ENCODE assay signal across 36 cellular contexts in the genomic region with DNA sequence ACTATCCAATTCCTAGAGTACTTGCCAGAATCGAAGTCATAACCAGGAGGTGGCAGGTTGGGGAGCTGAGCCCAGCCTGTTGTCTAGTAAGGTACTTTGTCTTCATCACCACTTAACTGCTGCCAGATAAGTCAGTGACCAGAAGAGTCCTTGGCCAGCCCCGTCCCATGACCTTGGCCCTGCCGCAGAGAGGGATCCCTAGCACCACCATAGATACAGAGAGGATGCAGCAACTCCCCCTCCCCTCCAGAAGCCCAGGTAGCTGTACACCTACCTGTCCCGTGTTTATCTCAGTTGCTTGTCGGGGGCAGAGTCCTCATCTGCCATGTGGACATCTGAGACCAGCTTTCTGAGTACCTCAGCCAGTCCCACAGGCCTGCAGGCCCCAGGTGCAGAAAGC.
A peak's percentile ranks its signal among the peaks of the same experiment; 100 is the strongest.
DNase-seq lines count a peak whose midpoint lies in the region; ATAC-seq, FAIRE-seq and TF ChIP-seq lines count a peak whose summit lies in the region.
"Had no signal": no experiment of that assay in that cellular context is flagged by ENCODE, and none has a peak within 500 bp of the region (broad histone marks: within the 10 kb centered on the region; RNA-seq: fewer than 3 reads in every experiment).

No MANE protein-coding gene starts in this region.

- H2BK5ac ChIP-seq in neuronal stem cell (ENCODE audit: low read length) = no peak overlapping the region

- no peak for ATAC-seq in foreskin keratinocyte
- ATAC-seq: A549; CD8-positive, alpha-beta T cell had no signal

- peak overlapping the region; percentile 60 for H3K9ac ChIP-seq in neuronal stem cell (ENCODE audit: low read depth, low read length, poor library complexity)
- H3K9ac ChIP-seq: BLaER1; BLaER1 treated with 17β-estradiol and CSF1 and Interleukin-3, amounts not matched to agents 10 nM and 100 nM had no signal

- no peak for TF ChIP-seq CTCF in RWPE1 (conservative IDR thresholded peaks at IDR 0.05; ENCODE audit: low read depth)
- TF ChIP-seq CTCF in nephron progenitor cell (IDR thresholded peaks at IDR 0.05) = no peak
- no peak for TF ChIP-seq CTCF in HFFc6 (IDR thresholded peaks at IDR 0.05)
- TF ChIP-seq CTCF in foreskin keratinocyte (conservative IDR thresholded peaks at IDR 0.05) = no peak

- H3K4me1 Mint-ChIP-seq in nephron progenitor cell = no peaks in the 10 kb centered on the region
- H3K4me1 Mint-ChIP-seq in HFFc6 (ENCODE audit: low read depth) = no peaks in the 10 kb centered on the region
- H3K4me1 Mint-ChIP-seq: B cell; CD14-positive monocyte; CD4-positive, alpha-beta memory T cell; CD4-positive, CD25-positive, alpha-beta regulatory T cell; CD8-positive, alpha-beta memory T cell had no signal

- no peaks in the 10 kb centered on the region for H3K36me3 Mint-ChIP-seq in nephron progenitor cell (ENCODE audit: low read depth)
- H3K36me3 Mint-ChIP-seq in HFFc6 (ENCODE audit: low read depth) = no peaks in the 10 kb centered on the region
- H3K36me3 Mint-ChIP-seq: CD14-positive monocyte; CD4-positive, CD25-positive, alpha-beta regulatory T cell; CD8-positive, alpha-beta T cell had no signal

- no peak for TF ChIP-seq POLR2A in GM12892 (IDR thresholded peaks at IDR 0.05; ENCODE audit: low read depth, low read length)

- no peaks in the 10 kb centered on the region for H3K27me3 ChIP-seq in neuronal stem cell (ENCODE audit: control insufficient read depth in 3 of 3, insufficient read depth in 3 of 3, low read depth in 1 of 3, low read length in 3 of 3)
- H3K27me3 ChIP-seq in foreskin keratinocyte = no peaks in the 10 kb centered on the region
- H3K27me3 ChIP-seq: BE2C; BLaER1; BLaER1 treated with 17β-estradiol and CSF1 and Interleukin-3, amounts not matched to agents 10 nM and 100 nM had no signal

- no peak for DNase-seq in GM12892 (ENCODE audit: insufficient read length)
- no peak for DNase-seq in RWPE1 (ENCODE audit: low spot score)
- DNase-seq in nephron progenitor cell = no peak
- no peak for DNase-seq in neuronal stem cell (ENCODE audit: low spot score)
- no peak for DNase-seq in RPMI8226
- DNase-seq in AML-193 (lab: John Stamatoyannopoulos, UW) = no peak
- no peak for DNase-seq in HFFc6
- DNase-seq in foreskin keratinocyte = no peak
- DNase-seq: 8988T; ACHN; BE2C; C1 segment of cervical spinal cord; Caco-2; Calu3; CD4-positive, alpha-beta memory T cell; CD4-positive, alpha-beta T cell; CD4-positive, CD25-positive, alpha-beta regulatory T cell; CD8-positive, alpha-beta memory T cell; CD8-positive, alpha-beta T cell; COR-L47; DMS 273 treated with DMSO at 0.1 percent for 48 hours; DMS153; DMS53; DMS79; DMS79 treated with DMSO at 0.1 percent for 48 hours; DND-41; EL had no signal

- H3K27ac Mint-ChIP-seq in nephron progenitor cell = peak overlapping the region; percentile 29
- H3K27ac Mint-ChIP-seq in HFFc6 = no peak overlapping the region
- H3K27ac Mint-ChIP-seq: B cell; CD14-positive monocyte; CD4-positive, alpha-beta memory T cell; CD4-positive, alpha-beta T cell; CD4-positive, CD25-positive, alpha-beta regulatory T cell; CD8-positive, alpha-beta memory T cell; CD8-positive, alpha-beta T cell had no signal

- no peak overlapping the region for H2AFZ ChIP-seq in neuronal stem cell (ENCODE audit: low read length)

- no peak overlapping the region for H3K4me2 ChIP-seq in neuronal stem cell (ENCODE audit: insufficient read depth, low read length, poor library complexity, severe bottlenecking)
- H3K4me2 ChIP-seq: A549; BLaER1; BLaER1 treated with 17β-estradiol and CSF1 and Interleukin-3, amounts not matched to agents 10 nM and 100 nM had no signal

- POLR2A ChIA-PET in RWPE1 (lab: Yijun Ruan, JAX; ENCODE audit: low non-redundant PET) = no interaction called here

- H3K9me3 Mint-ChIP-seq in nephron progenitor cell (no peaks in the 10 kb centered on the region), HFFc6 (peaks cover 43% of the 10 kb centered on the region)
- H3K9me3 Mint-ChIP-seq: CD4-positive, alpha-beta T cell had no signal

- no peak overlapping the region for H3K4me3 Mint-ChIP-seq in nephron progenitor cell
- H3K4me3 Mint-ChIP-seq in HFFc6 = no peak overlapping the region
- H3K4me3 Mint-ChIP-seq: B cell; CD14-positive monocyte; CD4-positive, alpha-beta memory T cell; CD4-positive, alpha-beta T cell; CD4-positive, CD25-positive, alpha-beta regulatory T cell; CD8-positive, alpha-beta memory T cell; CD8-positive, alpha-beta T cell had no signal

- H4K8ac ChIP-seq in neuronal stem cell (ENCODE audit: low read depth, low read length) = no peak overlapping the region

- no peaks in the 10 kb centered on the region for H3K36me3 ChIP-seq in neuronal stem cell (replicated peaks in 1 of 2; ENCODE audit: control insufficient read depth in 2 of 2, insufficient read depth in 2 of 2, low read length in 2 of 2)
- H3K36me3 ChIP-seq: BE2C; BLaER1; BLaER1 treated with 17β-estradiol and CSF1 and Interleukin-3, amounts not matched to agents 10 nM and 100 nM had no signal

- no peak overlapping the region for H2BK15ac ChIP-seq in neuronal stem cell (ENCODE audit: low read length)

- H2AK5ac ChIP-seq in neuronal stem cell (ENCODE audit: low read depth, low read length) = no peak overlapping the region

- CTCF ChIA-PET in RWPE1 (lab: Yijun Ruan, JAX) = interaction anchor here (0.6 to 0.7 kb wide), 2 partner anchors 245 to 933 kb away, joined by 3 to 4 read pairs; no protein-coding TSS in a partner anchor

- H3K14ac ChIP-seq in neuronal stem cell (ENCODE audit: low read length) = no peak overlapping the region

- no peak overlapping the region for H4K91ac ChIP-seq in neuronal stem cell (ENCODE audit: low read depth, low read length, poor library complexity)

- no peak overlapping the region for H3K4me3 ChIP-seq in neuronal stem cell (ENCODE audit: low read length in 2 of 2)
- H3K4me3 ChIP-seq: A549; BLaER1; BLaER1 treated with 17β-estradiol and CSF1 and Interleukin-3, amounts not matched to agents 10 nM and 100 nM had no signal

- H2BK120ac ChIP-seq in neuronal stem cell (ENCODE audit: low read depth, low read length) = no peak overlapping the region

- H3K4me1 ChIP-seq in neuronal stem cell (ENCODE audit: control insufficient read depth in 2 of 2, insufficient read depth in 1 of 2, low read depth in 1 of 2, low read length in 2 of 2) = no peaks in the 10 kb centered on the region
- H3K4me1 ChIP-seq in foreskin keratinocyte = no peaks in the 10 kb centered on the region
- H3K4me1 ChIP-seq: A549; BE2C; BLaER1; BLaER1 treated with 17β-estradiol and CSF1 and Interleukin-3, amounts not matched to agents 10 nM and 100 nM; Caco-2 had no signal

- no peaks in the 10 kb centered on the region for H3K79me1 ChIP-seq in neuronal stem cell (ENCODE audit: low read depth, low read length)

- H3K27me3 Mint-ChIP-seq in nephron progenitor cell (ENCODE audit: low read depth, poor library complexity) (peaks cover 5% of the 10 kb centered on the region), HFFc6 (ENCODE audit: insufficient read depth) (peaks cover 3% of the 10 kb centered on the region; the same call in 1 of the 2 replicates)
- H3K27me3 Mint-ChIP-seq: CD4-positive, alpha-beta memory T cell; CD4-positive, alpha-beta T cell; CD8-positive, alpha-beta memory T cell had no signal

- WGBS in neuronal stem cell (ENCODE audit: extremely low coverage in 2 of 2, insufficient read length in 2 of 2, insufficient replicate concordance in 1 of 2), 2 donors = no CpG with 5 or more reads among the region's 5 CpGs

- no peak overlapping the region for H3K23ac ChIP-seq in neuronal stem cell (ENCODE audit: low read depth, low read length, poor library complexity)

- peak overlapping the region; percentile 57 for H3K18ac ChIP-seq in neuronal stem cell (ENCODE audit: low read length)

- FAIRE-seq in GM12892 (lab: Jason Lieb, UNC) = peak; percentile 38
- FAIRE-seq: A204.1, A549, D721Med had no signal

- no peak overlapping the region for H3K4ac ChIP-seq in neuronal stem cell (ENCODE audit: low read length)

- H3K27ac ChIP-seq in RWPE1 (0 out of 2 replicates have a peak overlapping the region, but pooled peaks have one; percentile 15), neuronal stem cell (replicated peaks; ENCODE audit: low read length) (no peak overlapping the region), foreskin keratinocyte (no peak overlapping the region)
- H3K27ac ChIP-seq: 22Rv1; A549; BLaER1; BLaER1 treated with 17β-estradiol and CSF1 and Interleukin-3, amounts not matched to agents 10 nM and 100 nM; C4-2B had no signal

- H3K9me3 ChIP-seq in neuronal stem cell (replicated peaks in 1 of 2; ENCODE audit: control insufficient read depth in 2 of 2, insufficient read depth in 1 of 2, low read depth in 1 of 2, low read length in 2 of 2) = no peaks in the 10 kb centered on the region
- H3K9me3 ChIP-seq: A549; BE2C; BLaER1; BLaER1 treated with 17β-estradiol and CSF1 and Interleukin-3, amounts not matched to agents 10 nM and 100 nM; Caco-2 had no signal

- no peak overlapping the region for H2BK12ac ChIP-seq in neuronal stem cell (ENCODE audit: low read length)
